8 cellular contexts compared by ENCODE assay signal in genomic region chr19:1471514-1472107, GRCh38. TPM values are rescaled to one million over a fixed set of nuclear protein-coding genes. Genes with fewer than 3 reads are reported as not detected.
DNase-seq lines count a peak whose midpoint lies in the region; ATAC-seq, FAIRE-seq and TF ChIP-seq lines count a peak whose summit lies in the region.

No MANE protein-coding gene starts in this region.

- H3K4me2 ChIP-seq in HCT116 (ENCODE audit: low read length) = peak overlapping the region; percentile 96

- no peak for TF ChIP-seq POLR2A in HCT116 (IDR thresholded peaks at IDR 0.05; ENCODE audit: borderline replicate concordance, extremely low read depth, insufficient read depth, insufficient read length)

- no peak overlapping the region for H3K27ac Mint-ChIP-seq in CD4-positive, CD25-positive, alpha-beta regulatory T cell

- peak overlapping the region; percentile 32 for H3K4me3 ChIP-seq in CD4-positive, CD25-positive, alpha-beta regulatory T cell (ENCODE audit: low read depth, low read length)
- peak overlapping the region; percentile 57 to 66 for H3K4me3 ChIP-seq in HCT116 (replicated peaks in 1 of 2; ENCODE audit: low read depth in 1 of 2, low read length in 2 of 2)

- no peaks in the 10 kb centered on the region for H3K36me3 Mint-ChIP-seq in CD4-positive, CD25-positive, alpha-beta regulatory T cell

- H3K79me2 ChIP-seq in HCT116 (ENCODE audit: insufficient read depth, low read length) = peaks cover 22% of the 10 kb centered on the region; the same call in 1 of the 2 replicates

- TF ChIP-seq RAD21 in HCT116 (IDR thresholded peaks at IDR 0.05; ENCODE audit: low read depth) = no peak

- no TSS peak for BruUV-seq in HCT116 (replicated peaks; lab: Mats Ljungman, UMichigan)

- H3K4me1 Mint-ChIP-seq in CD4-positive, CD25-positive, alpha-beta regulatory T cell = peaks cover 0 to 26% (median 1%) of the 10 kb centered on the region in 4 donors

- RAD21 ChIA-PET in HCT116 (lab: Charles Lee; ENCODE audit: low non-redundant PET in 1 of 2, low total read pairs in 2 of 2, uncharacterized antibody in 2 of 2, unreplicated experiment in 2 of 2) = interaction anchor here in 1 of 2 experiments (0.7 kb wide), 1 partner anchor 64 kb away, joined by 3 read pairs; no protein-coding TSS in a partner anchor

- no peaks in the 10 kb centered on the region for H3K9me3 ChIP-seq in CD4-positive, CD25-positive, alpha-beta regulatory T cell (ENCODE audit: control insufficient read depth in 2 of 2, low read length in 2 of 2)
- H3K9me3 ChIP-seq in HCT116 (ENCODE audit: control insufficient read depth in 1 of 2, insufficient read depth in 1 of 2, low read depth in 1 of 2, low read length in 2 of 2) = no peaks in the 10 kb centered on the region

- H3K4me3 Mint-ChIP-seq in CD4-positive, CD25-positive, alpha-beta regulatory T cell = peak overlapping the region; percentile 83 to 86 (median 84)

- POLR2A ChIA-PET in HCT116 (lab: Charles Lee) = interaction anchor here (1.0 to 2.4 kb wide), 4 partner anchors 16 to 27 kb away, joined by 3 to 8 read pairs (median 5); partner anchors contain the start of gene REEP6

- peak; percentile 8 to 19 for ATAC-seq in CD4-positive, CD25-positive, alpha-beta regulatory T cell (ENCODE audit: low read depth in 2 of 2)
- peak; percentile 9 for ATAC-seq in HCT116
- ATAC-seq in GM18502 (IDR thresholded peaks at IDR 0.05; ENCODE audit: poor library complexity, unreplicated experiment) = no peak

- H3K36me3 ChIP-seq in CD4-positive, CD25-positive, alpha-beta regulatory T cell (ENCODE audit: control insufficient read depth, insufficient read depth, low read length) = peaks cover 5% of the 10 kb centered on the region
- H3K36me3 ChIP-seq in HCT116 (ENCODE audit: control insufficient read depth in 1 of 2, insufficient read depth in 2 of 2, low read length in 2 of 2) = peaks cover 0 to 3% of the 10 kb centered on the region in 2 experiments; a peak in 1 of 4 replicates

- no peak overlapping the region for H3K27ac ChIP-seq in CD4-positive, CD25-positive, alpha-beta regulatory T cell (ENCODE audit: insufficient read depth, low read length, poor library complexity, severe bottlenecking)
- peak overlapping the region; percentile 91; the same call in 1 of the 2 replicates for H3K27ac ChIP-seq in HCT116 (ENCODE audit: low read depth, low read length)

- H3K9ac ChIP-seq in HCT116 (ENCODE audit: low read length) = peak overlapping the region; percentile 60

- H3K27me3 Mint-ChIP-seq in CD4-positive, CD25-positive, alpha-beta regulatory T cell = no peaks in the 10 kb centered on the region

- FAIRE-seq in RCC 7860 (lab: Jason Lieb, UNC) (no peak), GM19239 (lab: Jason Lieb, UNC) (no peak)

- no peaks in the 10 kb centered on the region for H3K27me3 ChIP-seq in CD4-positive, CD25-positive, alpha-beta regulatory T cell (ENCODE audit: control insufficient read depth, insufficient read depth, low read length)
- no peaks in the 10 kb centered on the region for H3K27me3 ChIP-seq in HCT116 (ENCODE audit: insufficient read depth, low read length)

- intact Hi-C loops in HCT116 (cut with micrococcal nuclease) = no loop called here

- TF ChIP-seq CTCF in HCT116 (IDR thresholded peaks at IDR 0.05 in 2 of 3, conservative IDR thresholded peaks at IDR 0.05 in 1 of 3; ENCODE audit: borderline replicate concordance in 1 of 3, insufficient read depth in 1 of 3, low read depth in 2 of 3, low read length in 2 of 3) = peak in 2 of 3 experiments; percentile 24 to 37; a peak in 3 of 6 replicates

- peak in 2 of 3 donors; percentile 39 to 41 for DNase-seq in CD4-positive, CD25-positive, alpha-beta regulatory T cell
- DNase-seq in HCT116 (ENCODE audit: low read depth, low spot score) (no peak), anterior cingulate cortex (lab: John Stamatoyannopoulos, UW) (peak in 35 of 58 donors; percentile 13 to 79 (median 51)), midbrain (lab: John Stamatoyannopoulos, UW) (peak; percentile 42), RCC 7860 (ENCODE audit: low spot score) (no peak), GM19239 (ENCODE audit: insufficient read length, low spot score) (no peak)
- DNase-seq in stimulated activated CD4-positive, alpha-beta T cell treated with anti-CD3 and anti-CD28 coated beads, Interleukin-2, amount 100 ng/mL, for 48 hours = no peak

- H4K20me1 ChIP-seq in HCT116 (ENCODE audit: insufficient read depth) = no peaks in the 10 kb centered on the region

- CTCF ChIA-PET in HCT116 (lab: Charles Lee) = interaction anchor here (0.9 to 1.7 kb wide), 3 partner anchors 16 to 156 kb away, joined by 3 to 7 read pairs (median 3); no protein-coding TSS in a partner anchor

- no peaks in the 10 kb centered on the region for H3K9me2 ChIP-seq in HCT116 (ENCODE audit: insufficient read depth)

- no peak overlapping the region for H2AFZ ChIP-seq in HCT116 (ENCODE audit: low read depth, low read length, poor library complexity, severe bottlenecking)

- peaks cover 46% of the 10 kb centered on the region for H3K4me1 ChIP-seq in CD4-positive, CD25-positive, alpha-beta regulatory T cell (ENCODE audit: control insufficient read depth, insufficient read depth, low read length, poor library complexity, severe bottlenecking)
- H3K4me1 ChIP-seq in HCT116 (ENCODE audit: control insufficient read depth in 1 of 2, insufficient read depth in 2 of 2, low read length in 2 of 2) = peaks cover 19 to 39% of the 10 kb centered on the region in 2 experiments

- H3K9me3 Mint-ChIP-seq in CD4-positive, CD25-positive, alpha-beta regulatory T cell = peaks cover 0 to 2% (median 0%) of the 10 kb centered on the region in 7 donors

TF ChIP-seq in HCT116, 20 proteins besides CTCF, POLR2A, EP300 and RAD21:
- no peak for TF ChIP-seq YY1 (IDR thresholded peaks at IDR 0.05; ENCODE audit: extremely low read depth, insufficient replicate concordance, low read depth, low read length)
- TF ChIP-seq, protein P1, sequence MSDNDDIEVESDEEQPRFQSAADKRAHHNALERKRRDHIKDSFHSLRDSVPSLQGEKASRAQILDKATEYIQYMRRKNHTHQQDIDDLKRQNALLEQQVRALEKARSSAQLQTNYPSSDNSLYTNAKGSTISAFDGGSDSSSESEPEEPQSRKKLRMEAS (IDR thresholded peaks at IDR 0.05) = peak; percentile 38; the same call in 1 of the 2 replicates

RNA-seq across cellular contexts. Expression of gene C19orf25, which starts 7.4 kb away (rescaled TPM):
- total RNA-seq in CD4-positive, CD25-positive, alpha-beta regulatory T cell = 33.4 TPM
- polyA plus RNA-seq in CD4-positive, CD25-positive, alpha-beta regulatory T cell = 10 to 100 TPM; 42.2 to 64.0 (median 54.0) TPM
- total RNA-seq in HCT116 (2021; ENCODE audit: unreplicated experiment) = 48.8 TPM
- 25.7 and 32.1 TPM in 2 replicates for polyA plus RNA-seq in HCT116 (2012)

RNA-seq across cellular contexts. Expression of gene PCSK4, which starts 18.5 kb away (rescaled TPM):
- 1.3 TPM for total RNA-seq in CD4-positive, CD25-positive, alpha-beta regulatory T cell
- 1 to 10 TPM in 1 of 4 donors, under 1 TPM in 2, not detected in 1; 0.08 to 1.3 (median 0.29) TPM for polyA plus RNA-seq in CD4-positive, CD25-positive, alpha-beta regulatory T cell
- total RNA-seq in HCT116 (2021; ENCODE audit: unreplicated experiment) = 11.1 TPM
- polyA plus RNA-seq in HCT116 (2012) = 8.2 and 9.8 TPM in 2 replicates

RNA-seq across cellular contexts. Expression of gene REEP6, which starts 19.4 kb away (rescaled TPM):
- 1.3 TPM for total RNA-seq in CD4-positive, CD25-positive, alpha-beta regulatory T cell
- 1 to 10 TPM; 1.5 to 3.3 (median 2.6) TPM for polyA plus RNA-seq in CD4-positive, CD25-positive, alpha-beta regulatory T cell
- 53.9 TPM for total RNA-seq in HCT116 (2021; ENCODE audit: unreplicated experiment)
- 63.6 and 65.9 TPM in 2 replicates for polyA plus RNA-seq in HCT116 (2012)

RNA-seq across cellular contexts. Expression of gene APC2, which starts 21.7 kb away (rescaled TPM):
- 0.25 TPM for total RNA-seq in CD4-positive, CD25-positive, alpha-beta regulatory T cell
- under 1 TPM in 2 of 4 donors, not detected in 2; 0.06 to 0.07 TPM for polyA plus RNA-seq in CD4-positive, CD25-positive, alpha-beta regulatory T cell
- 1.6 TPM for total RNA-seq in HCT116 (2021; ENCODE audit: unreplicated experiment)
- polyA plus RNA-seq in HCT116 (2012) = 0.62 and 0.66 TPM in 2 replicates

RNA-seq across cellular contexts. Expression of gene RPS15, which starts 33.4 kb away (rescaled TPM):
- total RNA-seq in CD4-positive, CD25-positive, alpha-beta regulatory T cell = 1,352 TPM
- polyA plus RNA-seq in CD4-positive, CD25-positive, alpha-beta regulatory T cell = 1,000 to 10,000 TPM; 2,869 to 3,453 (median 3,084) TPM
- 1,862 TPM for total RNA-seq in HCT116 (2021; ENCODE audit: unreplicated experiment)
- polyA plus RNA-seq in HCT116 (2012) = 2,807 and 2,860 TPM in 2 replicates

Comparison
In these comparisons a context has a peak if more than half of its experiments do, and no peak if none do; other contexts are left out.
1. DNase-seq: peak in CD4-positive, CD25-positive, alpha-beta regulatory T cell (2 of 3), anterior cingulate cortex (35 of 58) and midbrain (single experiment); none in HCT116 (single experiment), RCC 7860 (single experiment), GM19239 (single experiment) and stimulated activated CD4-positive, alpha-beta T cell treated with anti-CD3 and anti-CD28 coated beads, Interleukin-2, amount 100 ng/mL, for 48 hours (0 of 2).
2. RNA of gene REEP6, which starts 19.4 kb away (total RNA-seq): 53.9 TPM in HCT116 (single experiment); 1.3 TPM in CD4-positive, CD25-positive, alpha-beta regulatory T cell (single experiment); every median in the first group is over 10 times any median in the second.